In genomic region chr2:95640515-95641288, GRCh38 we compare ENCODE assay signal across 11 cellular contexts. TPM values are rescaled to one million over a fixed set of nuclear protein-coding genes. Genes with fewer than 3 reads are reported as not detected.
DNase-seq lines count a peak whose midpoint lies in the region; ATAC-seq, FAIRE-seq and TF ChIP-seq lines count a peak whose summit lies in the region.
"Not testable (repeated sequence)": the region's sequence is repeated elsewhere in the genome, so short reads cannot be mapped to it uniquely, and the experiment has no call there.
"Had no signal": no experiment of that assay in that cellular context is flagged by ENCODE, and none has a peak within 500 bp of the region (broad histone marks: within the 10 kb centered on the region; RNA-seq: fewer than 3 reads in every experiment).

No MANE protein-coding gene starts in this region.

- H4K20me1 ChIP-seq in GM23338 (replicated peaks; ENCODE audit: insufficient read depth); astrocyte (ENCODE audit: insufficient read depth, low read length): not testable (repeated sequence)

- 36 to 81% (median 62%) methylated on average over 2 of the region's 25 CpGs; no CpG with 5 or more reads in 1 of the 4 donors for WGBS in heart left ventricle, 4 donors

- TF ChIP-seq CTCF in GM23338 (conservative IDR thresholded peaks at IDR 0.05; ENCODE audit: low read depth in 2 of 2); astrocyte (IDR thresholded peaks at IDR 0.05; ENCODE audit: insufficient read depth, low read depth, low read length); heart left ventricle (IDR thresholded peaks at IDR 0.05); thoracic aorta (IDR thresholded peaks at IDR 0.05): not testable (repeated sequence)

- H3K4me1 ChIP-seq in GM23338 (ENCODE audit: insufficient read depth); astrocyte (ENCODE audit: insufficient read depth, low read length); heart left ventricle; naive thymus-derived CD4-positive, alpha-beta T cell (ENCODE audit: control insufficient read depth in 2 of 2, insufficient read depth in 2 of 2, low read length in 2 of 2); thoracic aorta (ENCODE audit: control insufficient read depth in 1 of 2, low read depth in 2 of 2): not testable (repeated sequence)

- POLR2A ChIA-PET in naive thymus-derived CD4-positive, alpha-beta T cell (lab: Charles Lee), result not testable (repeated sequence)

- H3K27me3 Mint-ChIP-seq in GM23338 (ENCODE audit: insufficient read depth, low read depth, poor library complexity); astrocyte (ENCODE audit: low read depth, unreplicated experiment); naive thymus-derived CD4-positive, alpha-beta T cell: not testable (repeated sequence)

- H3K4me3 Mint-ChIP-seq in GM23338; astrocyte (ENCODE audit: unreplicated experiment); naive thymus-derived CD4-positive, alpha-beta T cell: not testable (repeated sequence)

- not testable (repeated sequence) for H3K36me3 Mint-ChIP-seq in GM23338 (ENCODE audit: low read depth); astrocyte (ENCODE audit: low read depth, unreplicated experiment); naive thymus-derived CD4-positive, alpha-beta T cell

- not testable (repeated sequence) for H3K9me2 ChIP-seq in GM23338 (ENCODE audit: insufficient read depth)

- H3K9me3 Mint-ChIP-seq in GM23338; astrocyte (ENCODE audit: unreplicated experiment); naive thymus-derived CD4-positive, alpha-beta T cell: not testable (repeated sequence)

- intact Hi-C loops in heart left ventricle (cut with DNase I); left colon (cut with DNase I, micrococcal nuclease); naive thymus-derived CD4-positive, alpha-beta T cell (cut with micrococcal nuclease): not testable (repeated sequence)

- H3K4me3 ChIP-seq in GM23338; MG63; astrocyte (ENCODE audit: insufficient read depth, low read depth, low read length); heart left ventricle; naive thymus-derived CD4-positive, alpha-beta T cell (ENCODE audit: low read length); thoracic aorta: not testable (repeated sequence)

- not testable (repeated sequence) for H3K4me2 ChIP-seq in GM23338; astrocyte (ENCODE audit: low read length)

- not testable (repeated sequence) for H3K9me3 ChIP-seq in MG63; astrocyte (ENCODE audit: insufficient read depth, low read depth, low read length); heart left ventricle; naive thymus-derived CD4-positive, alpha-beta T cell (ENCODE audit: control insufficient read depth in 2 of 3, low read length in 3 of 3); thoracic aorta

- DNase-seq in GM23338 (ENCODE audit: low spot score); astrocyte (ENCODE audit: low read depth); heart left ventricle; left colon; naive thymus-derived CD4-positive, alpha-beta T cell; thoracic aorta (ENCODE audit: low spot score): not testable (repeated sequence)
- peak; percentile 41 for DNase-seq in MG63

- H2AFZ ChIP-seq in GM23338; astrocyte (ENCODE audit: low read depth, low read length): not testable (repeated sequence)

- H3K27me3 ChIP-seq in GM23338 (ENCODE audit: insufficient read depth); MG63; astrocyte (ENCODE audit: insufficient read depth, low read length); heart left ventricle; naive thymus-derived CD4-positive, alpha-beta T cell (ENCODE audit: control insufficient read depth in 2 of 2, insufficient read depth in 2 of 2, low read length in 2 of 2); thoracic aorta (replicated peaks; ENCODE audit: insufficient read depth): not testable (repeated sequence)

- peak; percentile 99 for FAIRE-seq in astrocyte (lab: Jason Lieb, UNC)

- not testable (repeated sequence) for H3F3A ChIP-seq in GM23338 (replicated peaks; ENCODE audit: low read depth)

- H3K27ac Mint-ChIP-seq in GM23338; astrocyte (ENCODE audit: unreplicated experiment); naive thymus-derived CD4-positive, alpha-beta T cell: not testable (repeated sequence)

- not testable (repeated sequence) for H3K4me1 Mint-ChIP-seq in GM23338; astrocyte (ENCODE audit: low read depth, unreplicated experiment); naive thymus-derived CD4-positive, alpha-beta T cell

- H3K36me3 ChIP-seq in GM23338 (ENCODE audit: insufficient read depth); MG63; astrocyte (ENCODE audit: insufficient read depth, low read length); heart left ventricle; naive thymus-derived CD4-positive, alpha-beta T cell (ENCODE audit: control insufficient read depth in 2 of 3, insufficient read depth in 3 of 3, low read length in 3 of 3); thoracic aorta: not testable (repeated sequence)

- not testable (repeated sequence) for H3K79me2 ChIP-seq in GM23338 (replicated peaks; ENCODE audit: insufficient read depth); astrocyte (ENCODE audit: insufficient read depth, low read length)

- not testable (repeated sequence) for H3K27ac ChIP-seq in GM23338 (ENCODE audit: low read depth); astrocyte (ENCODE audit: low read depth, low read length); heart left ventricle; naive thymus-derived CD4-positive, alpha-beta T cell (ENCODE audit: low read depth, low read length); thoracic aorta

- not testable (repeated sequence) for H3K9ac ChIP-seq in astrocyte (ENCODE audit: low read length)

- CTCF ChIA-PET in naive thymus-derived CD4-positive, alpha-beta T cell (lab: Charles Lee), result not testable (repeated sequence)

- ATAC-seq in GM23338, result peak; percentile 52
- peak in 3 of 4 donors; percentile 5 to 57 (median 55) for ATAC-seq in heart left ventricle
- ATAC-seq in left colon, result peak; percentile 44
- ATAC-seq in naive thymus-derived CD4-positive, alpha-beta T cell, result peak; percentile 14
- peak; percentile 45 for ATAC-seq in thoracic aorta (ENCODE audit: insufficient number of reproducible peaks, low FRiP score, low read depth)

- TF ChIP-seq POLR2A in heart left ventricle (IDR thresholded peaks at IDR 0.05), result not testable (repeated sequence)

RNA-seq across cellular contexts. Expression of gene TRIM43, which starts 48.9 kb away (rescaled TPM):
- total RNA-seq in GM23338 (2014; rRNA removed; shearing (Covaris generic)), result 0.23 and 0.59 TPM in 2 replicates
- polyA plus RNA-seq in GM23338 (2016; fragmentation: Nextera tagmentation; extraction: Ambion mirVana) (0.40 TPM in 1 of 2 replicates, not detected in the other), heart left ventricle (not detected)
- not detected in 2 replicates for total RNA-seq in MG63 (2014; rRNA removed; shearing (Covaris generic); ENCODE audit: low replicate concordance)
- total RNA-seq in astrocyte (0.70 TPM in 1 of 2 replicates, not detected in the other), heart left ventricle (not detected), left colon (not detected), thoracic aorta (not detected)
- total RNA-seq in naive thymus-derived CD4-positive, alpha-beta T cell, result not detected
- not detected for polyA plus RNA-seq in naive thymus-derived CD4-positive, alpha-beta T cell
- total RNA-seq: CD8-positive, alpha-beta memory T cell; Peyer's patch; SJSA1 had no signal
- polyA plus RNA-seq: CD14-positive monocyte; CD8-positive, alpha-beta memory T cell had no signal
